ENCODE assay signal across 19 cellular contexts in genomic region chr2:51220080-51220479, GRCh38.
"Had no signal": no experiment of that assay in that cellular context is flagged by ENCODE, and none has a peak within 500 bp of the region (broad histone marks: within the 10 kb centered on the region; RNA-seq: fewer than 3 reads in every experiment).

No MANE protein-coding gene starts in this region.

- ATAC-seq: natural killer cell; stimulated activated effector memory CD8-positive, alpha-beta T cell treated with anti-CD3 and anti-CD28 coated beads, Interleukin-12 subunit alpha, Interleukin-12 subunit beta, amount 100 ng/mL, for 72 hours had no signal

- H3K27me3 Mint-ChIP-seq: memory B cell, progenitor cell of endocrine pancreas had no signal

- H3K27ac ChIP-seq: dorsolateral prefrontal cortex, neutrophil, parathyroid adenoma, stomach, thyroid gland, vagina had no signal

- H3K27ac Mint-ChIP-seq: immature natural killer cell; memory B cell; natural killer cell; progenitor cell of endocrine pancreas; stimulated activated effector memory CD8-positive, alpha-beta T cell treated with anti-CD3 and anti-CD28 coated beads, Interleukin-12 subunit alpha, Interleukin-12 subunit beta, amount 100 ng/mL, for 72 hours had no signal

- H3K4me3 Mint-ChIP-seq: immature natural killer cell; memory B cell; natural killer cell; stimulated activated effector memory CD8-positive, alpha-beta T cell treated with anti-CD3 and anti-CD28 coated beads, Interleukin-12 subunit alpha, Interleukin-12 subunit beta, amount 100 ng/mL, for 72 hours had no signal

- H3K9ac ChIP-seq: parathyroid adenoma had no signal

- H3K4me1 ChIP-seq: parathyroid adenoma, stomach, thyroid gland, vagina had no signal

- H3K79me2 ChIP-seq: parathyroid adenoma had no signal

- H3K36me3 Mint-ChIP-seq: memory B cell; stimulated activated effector memory CD8-positive, alpha-beta T cell treated with anti-CD3 and anti-CD28 coated beads, Interleukin-12 subunit alpha, Interleukin-12 subunit beta, amount 100 ng/mL, for 72 hours had no signal

- H3K36me3 ChIP-seq: neutrophil, stomach, thyroid gland, vagina had no signal

- H3K4me3 ChIP-seq: dorsolateral prefrontal cortex, lung, stomach, thyroid gland, vagina had no signal

- H3K4me1 Mint-ChIP-seq: immature natural killer cell; memory B cell; natural killer cell; stimulated activated effector memory CD8-positive, alpha-beta T cell treated with anti-CD3 and anti-CD28 coated beads, Interleukin-12 subunit alpha, Interleukin-12 subunit beta, amount 100 ng/mL, for 72 hours had no signal

- H3K27me3 ChIP-seq: neutrophil, stomach, thyroid gland, vagina had no signal

- DNase-seq: effector CD4-positive, alpha-beta T cell; hypothalamus; immature natural killer cell; islet precursor cell; kidney glomerular epithelial cell; natural killer cell; stimulated activated CD4-positive, alpha-beta T cell treated with anti-CD3 and anti-CD28 coated beads, Interleukin-2, amount 100 ng/mL, for 24 hours; stimulated activated CD4-positive, alpha-beta T cell treated with anti-CD3 and anti-CD28 coated beads, Interleukin-4, amount 100 ng/mL, for 24 hours; stimulated activated naive CD4-positive, alpha-beta T cell treated with Interleukin-2 at 50 U/mL for 16 hours; stomach; thyroid gland had no signal

- H3K9me3 ChIP-seq: neutrophil, thyroid gland, vagina had no signal

- H2AFZ ChIP-seq: parathyroid adenoma had no signal
